ENCODE assay signal across 8 cellular contexts in genomic region chr19:4867534-4868285, GRCh38. TPM values are rescaled to one million over a fixed set of nuclear protein-coding genes. Genes with fewer than 3 reads are reported as not detected.
DNase-seq lines count a peak whose midpoint lies in the region; ATAC-seq and TF ChIP-seq lines count a peak whose summit lies in the region.

Gene PLIN3 (minus strand): TSS chr19:4867667. CDS start chr19:4861394, 6,273 bp downstream.

- H3K9me3 ChIP-seq in mucosa of stomach (ENCODE audit: control insufficient read depth, low read length): no peaks in the 10 kb centered on the region

- peaks cover 7% of the 10 kb centered on the region for H3K4me1 ChIP-seq in mucosa of stomach (ENCODE audit: control insufficient read depth, insufficient read depth, low read length)

- H3K36me3 ChIP-seq in mucosa of stomach (ENCODE audit: control insufficient read depth, insufficient read depth, low read length): no peaks in the 10 kb centered on the region

- ATAC-seq in GM18868 (IDR thresholded peaks at IDR 0.05; ENCODE audit: unreplicated experiment) (peak; percentile 81), HG03342 (IDR thresholded peaks at IDR 0.05; ENCODE audit: unreplicated experiment) (peak; percentile 67)

- no peaks in the 10 kb centered on the region for H3K27me3 ChIP-seq in mucosa of stomach (ENCODE audit: control insufficient read depth, insufficient read depth, low read length)

- TF ChIP-seq CTCF in AG09319 (IDR thresholded peaks at IDR 0.05; ENCODE audit: low read depth, low read length): no peak

- TF ChIP-seq POLR2A in erythroblast (IDR thresholded peaks at IDR 0.05; ENCODE audit: low read length): no peak

- DNase-seq in AG09319 (ENCODE audit: extremely low read depth, low read depth): peak; percentile 93
- peak; percentile 92 for DNase-seq in activated T-cell treated with anti-CD3 and anti-CD28 coated beads, Interleukin-2, amount 50 U/mL, for 1 hour
- DNase-seq in erythroblast (lab: John Stamatoyannopoulos, UW): peak; percentile 93 to 94
- DNase-seq in stimulated activated CD8-positive, alpha-beta memory T cell treated with anti-CD3 and anti-CD28 coated beads, Interleukin-4, amount 100 ng/mL, for 4 hours (ENCODE audit: low read depth in 2 of 2, low spot score in 1 of 2): peak; percentile 79 to 85

- peak within 1 kb of the TSS; percentile 94 for H3K9ac ChIP-seq in mucosa of stomach (ENCODE audit: low read length)

- H3K4me3 ChIP-seq in mucosa of stomach (ENCODE audit: low read length): peak within 1 kb of the TSS; percentile 82

TF ChIP-seq in PFSK-1, 5 proteins besides CTCF, POLR2A, EP300 and RAD21:
- 0 out of 2 replicates have a peak, but pooled peaks have one; percentile 41 for TF ChIP-seq TAF1 (IDR thresholded peaks at IDR 0.05; ENCODE audit: borderline replicate concordance, insufficient read depth, low read length)
- TF ChIP-seq SIN3A (IDR thresholded peaks at IDR 0.05; ENCODE audit: borderline replicate concordance, insufficient read depth, low read length): peak; percentile 54; the same call in 1 of the 2 replicates
- peak; percentile 61 for TF ChIP-seq POLR2AphosphoS5 (IDR thresholded peaks at IDR 0.05; ENCODE audit: low read depth, low read length)
- TF ChIP-seq FOXP2 (optimal IDR thresholded peaks at IDR 0.05; ENCODE audit: borderline replicate concordance, extremely low read depth, extremely low read length, insufficient read depth): no peak
- TF ChIP-seq REST (IDR thresholded peaks at IDR 0.05; ENCODE audit: insufficient read depth in 1 of 2, low read depth in 2 of 2, low read length in 2 of 2): no peak

RNA-seq across cellular contexts. Expression of gene PLIN3, which starts in this region (rescaled TPM):
- polyA plus RNA-seq in PFSK-1 (2012; ENCODE audit: insufficient read length, low read depth): 76.0 TPM

Comparison
In these comparisons a context has a peak if more than half of its experiments do, and no peak if none do; other contexts are left out.
1. Peak in every context shown above with its lines: DNase-seq, ATAC-seq and H3K4me3 ChIP-seq.